ENCODE assay signal across 2 cellular contexts in the genomic region with DNA sequence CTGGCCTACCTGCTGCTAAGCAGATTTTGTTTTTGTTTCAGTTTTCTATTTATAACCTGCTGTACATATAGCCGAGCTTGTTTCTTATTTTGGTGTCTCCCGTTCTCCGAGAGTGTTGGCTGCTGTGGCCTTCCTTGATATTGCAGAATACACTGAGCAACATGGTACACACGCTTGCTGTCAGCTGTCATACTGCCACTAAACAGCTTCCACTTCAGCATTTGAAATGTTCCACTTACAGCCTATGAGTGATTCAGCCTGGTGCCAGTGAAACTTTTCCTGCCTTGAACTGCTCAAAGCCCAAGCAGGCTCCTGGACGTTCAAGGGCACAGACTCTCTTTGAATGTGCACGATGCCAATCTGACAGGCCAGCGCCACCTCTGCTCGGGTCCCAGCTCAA.
TF ChIP-seq lines count a peak whose summit lies in the region.

No MANE protein-coding gene starts in this region.

TF ChIP-seq in GM23338, 12 proteins besides CTCF, POLR2A, EP300 and RAD21 (continues in another document):
- TF ChIP-seq ZNF331 (CRISPR knock-in tag; IDR thresholded peaks at IDR 0.05; ENCODE audit: low read depth) (no peak), EZH2 (IDR thresholded peaks at IDR 0.05; ENCODE audit: low read depth, unreplicated experiment) (no peak), ETS1 (IDR thresholded peaks at IDR 0.05) (no peak), STAT1 (IDR thresholded peaks at IDR 0.05; ENCODE audit: unreplicated experiment) (no peak), REST (IDR thresholded peaks at IDR 0.05; ENCODE audit: unreplicated experiment) (no peak), EZH2phosphoT487 (IDR thresholded peaks at IDR 0.05; ENCODE audit: unreplicated experiment) (no peak), CREB1 (CRISPR knock-in tag; IDR thresholded peaks at IDR 0.05; ENCODE audit: low read depth) (no peak), JUNB (IDR thresholded peaks at IDR 0.05; ENCODE audit: unreplicated experiment) (no peak), NANOG (IDR thresholded peaks at IDR 0.05; ENCODE audit: borderline replicate concordance) (no peak)
- TF ChIP-seq, protein P1, sequence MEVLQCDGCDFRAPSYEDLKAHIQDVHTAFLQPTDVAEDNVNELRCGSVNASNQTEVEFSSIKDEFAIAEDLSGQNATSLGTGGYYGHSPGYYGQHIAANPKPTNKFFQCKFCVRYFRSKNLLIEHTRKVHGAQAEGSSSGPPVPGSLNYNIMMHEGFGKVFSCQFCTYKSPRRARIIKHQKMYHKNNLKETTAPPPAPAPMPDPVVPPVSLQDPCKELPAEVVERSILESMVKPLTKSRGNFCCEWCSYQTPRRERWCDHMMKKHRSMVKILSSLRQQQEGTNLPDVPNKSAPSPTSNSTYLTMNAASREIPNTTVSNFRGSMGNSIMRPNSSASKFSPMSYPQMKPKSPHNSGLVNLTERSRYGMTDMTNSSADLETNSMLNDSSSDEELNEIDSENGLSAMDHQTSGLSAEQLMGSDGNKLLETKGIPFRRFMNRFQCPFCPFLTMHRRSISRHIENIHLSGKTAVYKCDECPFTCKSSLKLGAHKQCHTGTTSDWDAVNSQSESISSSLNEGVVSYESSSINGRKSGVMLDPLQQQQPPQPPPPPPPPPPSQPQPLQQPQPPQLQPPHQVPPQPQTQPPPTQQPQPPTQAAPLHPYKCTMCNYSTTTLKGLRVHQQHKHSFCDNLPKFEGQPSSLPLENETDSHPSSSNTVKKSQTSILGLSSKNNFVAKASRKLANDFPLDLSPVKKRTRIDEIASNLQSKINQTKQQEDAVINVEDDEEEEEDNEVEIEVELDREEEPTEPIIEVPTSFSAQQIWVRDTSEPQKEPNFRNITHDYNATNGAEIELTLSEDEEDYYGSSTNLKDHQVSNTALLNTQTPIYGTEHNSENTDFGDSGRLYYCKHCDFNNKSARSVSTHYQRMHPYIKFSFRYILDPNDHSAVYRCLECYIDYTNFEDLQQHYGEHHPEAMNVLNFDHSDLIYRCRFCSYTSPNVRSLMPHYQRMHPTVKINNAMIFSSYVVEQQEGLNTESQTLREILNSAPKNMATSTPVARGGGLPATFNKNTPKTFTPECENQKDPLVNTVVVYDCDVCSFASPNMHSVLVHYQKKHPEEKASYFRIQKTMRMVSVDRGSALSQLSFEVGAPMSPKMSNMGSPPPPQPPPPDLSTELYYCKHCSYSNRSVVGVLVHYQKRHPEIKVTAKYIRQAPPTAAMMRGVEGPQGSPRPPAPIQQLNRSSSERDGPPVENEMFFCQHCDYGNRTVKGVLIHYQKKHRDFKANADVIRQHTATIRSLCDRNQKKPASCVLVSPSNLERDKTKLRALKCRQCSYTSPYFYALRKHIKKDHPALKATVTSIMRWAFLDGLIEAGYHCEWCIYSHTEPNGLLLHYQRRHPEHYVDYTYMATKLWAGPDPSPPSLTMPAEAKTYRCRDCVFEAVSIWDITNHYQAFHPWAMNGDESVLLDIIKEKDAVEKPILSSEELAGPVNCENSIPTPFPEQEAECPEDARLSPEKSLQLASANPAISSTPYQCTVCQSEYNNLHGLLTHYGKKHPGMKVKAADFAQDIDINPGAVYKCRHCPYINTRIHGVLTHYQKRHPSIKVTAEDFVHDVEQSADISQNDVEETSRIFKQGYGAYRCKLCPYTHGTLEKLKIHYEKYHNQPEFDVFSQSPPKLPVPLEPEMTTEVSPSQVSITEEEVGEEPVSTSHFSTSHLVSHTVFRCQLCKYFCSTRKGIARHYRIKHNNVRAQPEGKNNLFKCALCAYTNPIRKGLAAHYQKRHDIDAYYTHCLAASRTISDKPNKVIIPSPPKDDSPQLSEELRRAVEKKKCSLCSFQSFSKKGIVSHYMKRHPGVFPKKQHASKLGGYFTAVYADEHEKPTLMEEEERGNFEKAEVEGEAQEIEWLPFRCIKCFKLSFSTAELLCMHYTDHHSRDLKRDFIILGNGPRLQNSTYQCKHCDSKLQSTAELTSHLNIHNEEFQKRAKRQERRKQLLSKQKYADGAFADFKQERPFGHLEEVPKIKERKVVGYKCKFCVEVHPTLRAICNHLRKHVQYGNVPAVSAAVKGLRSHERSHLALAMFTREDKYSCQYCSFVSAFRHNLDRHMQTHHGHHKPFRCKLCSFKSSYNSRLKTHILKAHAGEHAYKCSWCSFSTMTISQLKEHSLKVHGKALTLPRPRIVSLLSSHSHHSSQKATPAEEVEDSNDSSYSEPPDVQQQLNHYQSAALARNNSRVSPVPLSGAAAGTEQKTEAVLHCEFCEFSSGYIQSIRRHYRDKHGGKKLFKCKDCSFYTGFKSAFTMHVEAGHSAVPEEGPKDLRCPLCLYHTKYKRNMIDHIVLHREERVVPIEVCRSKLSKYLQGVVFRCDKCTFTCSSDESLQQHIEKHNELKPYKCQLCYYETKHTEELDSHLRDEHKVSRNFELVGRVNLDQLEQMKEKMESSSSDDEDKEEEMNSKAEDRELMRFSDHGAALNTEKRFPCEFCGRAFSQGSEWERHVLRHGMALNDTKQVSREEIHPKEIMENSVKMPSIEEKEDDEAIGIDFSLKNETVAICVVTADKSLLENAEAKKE (CRISPR knock-in tag; IDR thresholded peaks at IDR 0.05): no peak

TF ChIP-seq in GM12878, 131 proteins besides CTCF, POLR2A, EP300 and RAD21:
- TF ChIP-seq WRNIP1 (IDR thresholded peaks at IDR 0.05; ENCODE audit: borderline replicate concordance, low read depth, low read length): no peak
- TF ChIP-seq TBL1XR1 (IDR thresholded peaks at IDR 0.05; ENCODE audit: low read depth, low read length): no peak
- TF ChIP-seq SUZ12 (IDR thresholded peaks at IDR 0.05; ENCODE audit: unreplicated experiment): no peak
- TF ChIP-seq KAT2A (conservative IDR thresholded peaks at IDR 0.05; ENCODE audit: control insufficient read depth, low read depth, low read length): no peak
- TF ChIP-seq, protein P2, sequence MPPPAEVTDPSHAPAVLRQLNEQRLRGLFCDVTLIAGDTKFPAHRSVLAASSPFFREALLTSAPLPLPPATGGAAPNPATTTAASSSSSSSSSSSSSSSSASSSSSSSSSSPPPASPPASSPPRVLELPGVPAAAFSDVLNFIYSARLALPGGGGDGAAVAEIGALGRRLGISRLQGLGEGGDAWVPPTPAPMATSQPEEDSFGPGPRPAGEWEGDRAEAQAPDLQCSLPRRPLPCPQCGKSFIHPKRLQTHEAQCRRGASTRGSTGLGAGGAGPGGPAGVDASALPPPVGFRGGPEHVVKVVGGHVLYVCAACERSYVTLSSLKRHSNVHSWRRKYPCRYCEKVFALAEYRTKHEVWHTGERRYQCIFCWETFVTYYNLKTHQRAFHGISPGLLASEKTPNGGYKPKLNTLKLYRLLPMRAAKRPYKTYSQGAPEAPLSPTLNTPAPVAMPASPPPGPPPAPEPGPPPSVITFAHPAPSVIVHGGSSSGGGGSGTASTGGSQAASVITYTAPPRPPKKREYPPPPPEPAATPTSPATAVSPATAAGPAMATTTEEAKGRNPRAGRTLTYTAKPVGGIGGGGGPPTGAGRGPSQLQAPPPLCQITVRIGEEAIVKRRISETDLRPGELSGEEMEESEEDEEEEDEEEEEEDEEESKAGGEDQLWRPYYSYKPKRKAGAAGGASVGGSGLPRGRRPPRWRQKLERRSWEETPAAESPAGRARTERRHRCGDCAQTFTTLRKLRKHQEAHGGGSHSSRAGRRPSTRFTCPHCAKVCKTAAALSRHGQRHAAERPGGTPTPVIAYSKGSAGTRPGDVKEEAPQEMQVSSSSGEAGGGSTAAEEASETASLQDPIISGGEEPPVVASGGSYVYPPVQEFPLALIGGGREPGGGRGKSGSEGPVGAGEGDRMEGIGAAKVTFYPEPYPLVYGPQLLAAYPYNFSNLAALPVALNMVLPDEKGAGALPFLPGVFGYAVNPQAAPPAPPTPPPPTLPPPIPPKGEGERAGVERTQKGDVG (CRISPR knock-in tag; IDR thresholded peaks at IDR 0.05): no peak
- no peak for TF ChIP-seq MTA2 (IDR thresholded peaks at IDR 0.05; ENCODE audit: low read depth)
- no peak for TF ChIP-seq ETV6 (conservative IDR thresholded peaks at IDR 0.05 in 1 of 2, IDR thresholded peaks at IDR 0.05 in 1 of 2; ENCODE audit: borderline replicate concordance in 1 of 2, low read depth in 1 of 2)
- TF ChIP-seq RELB (IDR thresholded peaks at IDR 0.05; ENCODE audit: low read depth): no peak
- TF ChIP-seq RELA (IDR thresholded peaks at IDR 0.05; ENCODE audit: borderline replicate concordance, partially characterized antibody): no peak
- TF ChIP-seq CBFB (IDR thresholded peaks at IDR 0.05; ENCODE audit: low read depth): no peak
